8 cellular contexts compared by ENCODE assay signal in genomic region chr17:57463103-57463885, GRCh38.
DNase-seq lines count a peak whose midpoint lies in the region; ATAC-seq and TF ChIP-seq lines count a peak whose summit lies in the region.

No MANE protein-coding gene starts in this region.

- no peak for TF ChIP-seq CTCF in choroid plexus epithelial cell (conservative IDR thresholded peaks at IDR 0.05; ENCODE audit: low read depth, low read length)

- ATAC-seq in GM18517 (IDR thresholded peaks at IDR 0.05; ENCODE audit: unreplicated experiment) (peak; percentile 96), HG02571 (IDR thresholded peaks at IDR 0.05; ENCODE audit: unreplicated experiment) (peak; percentile 86)

- no peak overlapping the region for H3K4me3 ChIP-seq in choroid plexus epithelial cell (ENCODE audit: low read depth, low read length)

- DNase-seq in RPMI7951 (ENCODE audit: low read depth) (peak; percentile 91), choroid plexus epithelial cell (ENCODE audit: low read depth) (peak; percentile 80), cerebellar cortex (ENCODE audit: low spot score) (no peak), NCI-H1092 (lab: John Stamatoyannopoulos, UW) (no peak), NCI-H1436 treated with DMSO at 0.1 percent for 48 hours (lab: John Stamatoyannopoulos, UW) (no peak)
- peak; percentile 73 for DNase-seq in stimulated activated CD8-positive, alpha-beta memory T cell treated with anti-CD3 and anti-CD28 coated beads, Interleukin-12 subunit alpha, Interleukin-12 subunit beta, amount 100 ng/mL, for 24 hours (ENCODE audit: extremely low read depth)

Comparison
In these comparisons a context has a peak if more than half of its experiments do, and no peak if none do; other contexts are left out.
1. DNase-seq: peak in RPMI7951 (single experiment), choroid plexus epithelial cell (single experiment) and stimulated activated CD8-positive, alpha-beta memory T cell treated with anti-CD3 and anti-CD28 coated beads, Interleukin-12 subunit alpha, Interleukin-12 subunit beta, amount 100 ng/mL, for 24 hours (single experiment); none in cerebellar cortex (single experiment), NCI-H1092 (single experiment) and NCI-H1436 treated with DMSO at 0.1 percent for 48 hours (single experiment).